ENCODE assay signal across 15 cellular contexts in the genomic region with DNA sequence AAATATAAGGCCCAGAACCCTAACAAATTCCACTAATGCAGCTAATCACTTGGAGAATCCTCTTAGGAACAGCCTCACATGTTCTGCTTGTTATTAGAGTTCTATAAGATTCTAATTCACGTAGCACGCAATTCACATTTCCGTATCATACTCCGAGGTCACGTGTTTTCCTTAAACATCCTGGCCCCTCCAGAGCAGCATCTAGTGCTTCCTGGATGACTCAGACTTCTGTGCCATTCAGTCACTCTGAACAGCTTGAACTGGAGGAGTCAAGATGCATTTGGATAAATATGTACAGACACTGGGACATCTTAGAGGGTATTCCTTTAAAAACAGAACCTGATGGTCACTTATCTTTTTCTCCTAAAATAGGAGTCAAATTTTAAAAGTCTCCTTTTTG.
DNase-seq lines count a peak whose midpoint lies in the region; ATAC-seq and TF ChIP-seq lines count a peak whose summit lies in the region.
"Had no signal": no experiment of that assay in that cellular context is flagged by ENCODE, and none has a peak within 500 bp of the region (broad histone marks: within the 10 kb centered on the region; RNA-seq: fewer than 3 reads in every experiment).

No MANE protein-coding gene starts in this region.

- H3K4me1 ChIP-seq in PC-3 (ENCODE audit: insufficient read depth, low read length) = no peaks in the 10 kb centered on the region
- no peaks in the 10 kb centered on the region for H3K4me1 ChIP-seq in CD8-positive, alpha-beta T cell (ENCODE audit: insufficient read depth, low read length)
- H3K4me1 ChIP-seq: gastroesophageal sphincter, tibial artery had no signal

- H3K79me2 ChIP-seq in PC-3 (ENCODE audit: low read length) = no peaks in the 10 kb centered on the region

- no peaks in the 10 kb centered on the region for H3K27me3 ChIP-seq in PC-3 (ENCODE audit: low read length)
- no peaks in the 10 kb centered on the region for H3K27me3 ChIP-seq in CD8-positive, alpha-beta T cell (ENCODE audit: insufficient read depth, low read length)
- H3K27me3 ChIP-seq: gastroesophageal sphincter, tibial artery had no signal

- intact Hi-C loops in PC-3 (cut with micrococcal nuclease) = no loop called here
- intact Hi-C loops in CD8-positive, alpha-beta T cell (cut with DNase I, micrococcal nuclease) = no loop called here

- CTCF ChIA-PET in PC-3 (lab: Charles Lee) = no interaction called here
- CTCF ChIA-PET in CD8-positive, alpha-beta T cell (lab: Charles Lee) = no interaction called here

- no peak for DNase-seq in activated naive CD8-positive, alpha-beta T cell treated with anti-CD3 and anti-CD28 coated beads, Interleukin-2, amount 10 ng/mL, durations not matched to agents 7 days and 5 days
- no peak for DNase-seq in activated naive CD8-positive, alpha-beta T cell treated with anti-CD3 and anti-CD28 coated beads for 36 hours
- DNase-seq in PC-3 = peak; percentile 3
- DNase-seq in dermis microvascular lymphatic vessel endothelial cell (ENCODE audit: low read depth in 2 of 2) = peak; percentile 5 to 75
- peak; percentile 44 for DNase-seq in retinal pigment epithelial cell (ENCODE audit: low read depth)
- no peak for DNase-seq in CD8-positive, alpha-beta T cell
- no peak for DNase-seq in NCI-H526 treated with DMSO at 0.1 percent for 48 hours (lab: John Stamatoyannopoulos, UW)
- DNase-seq: activated CD8-positive, alpha-beta memory T cell treated with anti-CD3 and anti-CD28 coated beads, Interleukin-2, amount 50 U/mL, for 4 hours; anterior cingulate cortex; islet precursor cell; NCI-H2171; tibial artery had no signal

- TF ChIP-seq CTCF in PC-3 (conservative IDR thresholded peaks at IDR 0.05; ENCODE audit: low read depth, low read length) (no peak), retinal pigment epithelial cell (conservative IDR thresholded peaks at IDR 0.05; ENCODE audit: low read depth, low read length) (no peak)
- no peak for TF ChIP-seq CTCF in CD8-positive, alpha-beta T cell (IDR thresholded peaks at IDR 0.05)

- H3K27ac ChIP-seq in PC-3 (ENCODE audit: low read length) = no peak overlapping the region
- H3K27ac ChIP-seq in CD8-positive, alpha-beta T cell (ENCODE audit: low read depth, low read length) = no peak overlapping the region
- H3K27ac ChIP-seq: gastroesophageal sphincter, tibial artery had no signal

- no peaks in the 10 kb centered on the region for H4K20me1 ChIP-seq in PC-3 (ENCODE audit: low read length)

- H3K9me2 ChIP-seq in PC-3 (replicated peaks; ENCODE audit: low read length) = no peaks in the 10 kb centered on the region

- H3K4me2 ChIP-seq in PC-3 (ENCODE audit: low read length) = no peak overlapping the region

- no peaks in the 10 kb centered on the region for H3F3A ChIP-seq in PC-3 (ENCODE audit: low read length, unreplicated experiment)

- peaks cover 2% of the 10 kb centered on the region for H3K4me1 Mint-ChIP-seq in activated naive CD8-positive, alpha-beta T cell treated with anti-CD3 and anti-CD28 coated beads, Interleukin-2, amount 10 ng/mL, durations not matched to agents 7 days and 5 days
- peaks cover 2% of the 10 kb centered on the region for H3K4me1 Mint-ChIP-seq in activated naive CD8-positive, alpha-beta T cell treated with anti-CD3 and anti-CD28 coated beads for 36 hours
- H3K4me1 Mint-ChIP-seq in CD8-positive, alpha-beta T cell (ENCODE audit: low read depth) = no peaks in the 10 kb centered on the region

- no peaks in the 10 kb centered on the region for H3K9me3 ChIP-seq in PC-3 (ENCODE audit: low read length)
- no peaks in the 10 kb centered on the region for H3K9me3 ChIP-seq in CD8-positive, alpha-beta T cell (ENCODE audit: low read length)
- H3K9me3 ChIP-seq: gastroesophageal sphincter, tibial artery had no signal

- H3K9me3 Mint-ChIP-seq in activated naive CD8-positive, alpha-beta T cell treated with anti-CD3 and anti-CD28 coated beads, Interleukin-2, amount 10 ng/mL, durations not matched to agents 7 days and 5 days = no peaks in the 10 kb centered on the region
- H3K9me3 Mint-ChIP-seq in activated naive CD8-positive, alpha-beta T cell treated with anti-CD3 and anti-CD28 coated beads for 36 hours = no peaks in the 10 kb centered on the region
- H3K9me3 Mint-ChIP-seq in CD8-positive, alpha-beta T cell = no peaks in the 10 kb centered on the region

- peak; percentile 71 for ATAC-seq in activated naive CD8-positive, alpha-beta T cell treated with anti-CD3 and anti-CD28 coated beads, Interleukin-2, amount 10 ng/mL, durations not matched to agents 7 days and 5 days (ENCODE audit: low read depth)
- peak; percentile 29; the same call in 1 of the 2 replicates for ATAC-seq in PC-3
- no peak for ATAC-seq in CD8-positive, alpha-beta T cell
- ATAC-seq in HG03175 (IDR thresholded peaks at IDR 0.05; ENCODE audit: unreplicated experiment) = no peak
- ATAC-seq: gastroesophageal sphincter had no signal

- no peak overlapping the region for H3K9ac ChIP-seq in PC-3 (ENCODE audit: low read length)

- no peaks in the 10 kb centered on the region for H3K36me3 Mint-ChIP-seq in activated naive CD8-positive, alpha-beta T cell treated with anti-CD3 and anti-CD28 coated beads, Interleukin-2, amount 10 ng/mL, durations not matched to agents 7 days and 5 days
- no peaks in the 10 kb centered on the region for H3K36me3 Mint-ChIP-seq in activated naive CD8-positive, alpha-beta T cell treated with anti-CD3 and anti-CD28 coated beads for 36 hours
- H3K36me3 Mint-ChIP-seq in CD8-positive, alpha-beta T cell = no peaks in the 10 kb centered on the region

- POLR2A ChIA-PET in activated naive CD8-positive, alpha-beta T cell treated with anti-CD3 and anti-CD28 coated beads, Interleukin-2, amount 10 ng/mL, durations not matched to agents 7 days and 5 days (lab: Charles Lee) = no interaction called here
- POLR2A ChIA-PET in PC-3 (lab: Charles Lee; ENCODE audit: unreplicated experiment) = no interaction called here
- POLR2A ChIA-PET in CD8-positive, alpha-beta T cell (lab: Charles Lee) = no interaction called here

- no peaks in the 10 kb centered on the region for H3K36me3 ChIP-seq in PC-3 (ENCODE audit: low read depth, low read length)
- no peaks in the 10 kb centered on the region for H3K36me3 ChIP-seq in CD8-positive, alpha-beta T cell (ENCODE audit: insufficient read depth, low read length)
- H3K36me3 ChIP-seq: gastroesophageal sphincter, tibial artery had no signal

- H3K4me3 Mint-ChIP-seq in activated naive CD8-positive, alpha-beta T cell treated with anti-CD3 and anti-CD28 coated beads, Interleukin-2, amount 10 ng/mL, durations not matched to agents 7 days and 5 days = no peak overlapping the region
- no peak overlapping the region for H3K4me3 Mint-ChIP-seq in activated naive CD8-positive, alpha-beta T cell treated with anti-CD3 and anti-CD28 coated beads for 36 hours
- no peak overlapping the region for H3K4me3 Mint-ChIP-seq in CD8-positive, alpha-beta T cell

- no peak overlapping the region for H2AFZ ChIP-seq in PC-3 (ENCODE audit: low read length)

- H3K27ac Mint-ChIP-seq in activated naive CD8-positive, alpha-beta T cell treated with anti-CD3 and anti-CD28 coated beads, Interleukin-2, amount 10 ng/mL, durations not matched to agents 7 days and 5 days = no peak overlapping the region
- no peak overlapping the region for H3K27ac Mint-ChIP-seq in activated naive CD8-positive, alpha-beta T cell treated with anti-CD3 and anti-CD28 coated beads for 36 hours
- H3K27ac Mint-ChIP-seq in CD8-positive, alpha-beta T cell = no peak overlapping the region
- H3K27ac Mint-ChIP-seq: progenitor cell of endocrine pancreas had no signal

- no TSS peak for BruUV-seq in PC-3 (replicated peaks; lab: Mats Ljungman, UMichigan)

- H3K4me3 ChIP-seq in PC-3 (ENCODE audit: low read length) = no peak overlapping the region
- no peak overlapping the region for H3K4me3 ChIP-seq in retinal pigment epithelial cell (ENCODE audit: low read length)
- no peak overlapping the region for H3K4me3 ChIP-seq in CD8-positive, alpha-beta T cell (ENCODE audit: low read depth, low read length)
- H3K4me3 ChIP-seq: gastroesophageal sphincter, tibial artery had no signal

- peaks cover 34% of the 10 kb centered on the region for H3K27me3 Mint-ChIP-seq in activated naive CD8-positive, alpha-beta T cell treated with anti-CD3 and anti-CD28 coated beads, Interleukin-2, amount 10 ng/mL, durations not matched to agents 7 days and 5 days
- peaks cover 23% of the 10 kb centered on the region for H3K27me3 Mint-ChIP-seq in activated naive CD8-positive, alpha-beta T cell treated with anti-CD3 and anti-CD28 coated beads for 36 hours
- H3K27me3 Mint-ChIP-seq in CD8-positive, alpha-beta T cell (ENCODE audit: low read depth) = peaks cover 12% of the 10 kb centered on the region
- H3K27me3 Mint-ChIP-seq: progenitor cell of endocrine pancreas had no signal

Comparison
In these comparisons a context has a peak if more than half of its experiments do, and no peak if none do; other contexts are left out.
1. ATAC-seq: peak in activated naive CD8-positive, alpha-beta T cell treated with anti-CD3 and anti-CD28 coated beads, Interleukin-2, amount 10 ng/mL, durations not matched to agents 7 days and 5 days (single experiment) and PC-3 (single experiment); none in CD8-positive, alpha-beta T cell (single experiment) and HG03175 (single experiment).
2. DNase-seq: peak in PC-3 (single experiment), dermis microvascular lymphatic vessel endothelial cell (2 of 2) and retinal pigment epithelial cell (single experiment); none in activated naive CD8-positive, alpha-beta T cell treated with anti-CD3 and anti-CD28 coated beads, Interleukin-2, amount 10 ng/mL, durations not matched to agents 7 days and 5 days (single experiment), activated naive CD8-positive, alpha-beta T cell treated with anti-CD3 and anti-CD28 coated beads for 36 hours (single experiment), CD8-positive, alpha-beta T cell (0 of 7) and NCI-H526 treated with DMSO at 0.1 percent for 48 hours (single experiment).